ENCODE assay signal across 1 cellular context in genomic region chr18:22465859-22466602, GRCh38.
TF ChIP-seq lines count a peak whose summit lies in the region.

No MANE protein-coding gene starts in this region.

TF ChIP-seq in K562, 482 proteins besides CTCF, POLR2A, EP300 and RAD21 (continued from another document and continues in another):
- TF ChIP-seq KLF10 (CRISPR knock-in tag; IDR thresholded peaks at IDR 0.05): no peak
- TF ChIP-seq USF2 (CRISPR knock-in tag; IDR thresholded peaks at IDR 0.05): peak; percentile 94
- no peak for TF ChIP-seq ZNF740 (CRISPR knock-in tag; IDR thresholded peaks at IDR 0.05)
- no peak for TF ChIP-seq ZNF740 (tag; IDR thresholded peaks at IDR 0.05)
- peak; percentile 67 for TF ChIP-seq CBFA2T2 (conservative IDR thresholded peaks at IDR 0.05)
- TF ChIP-seq MIER1 (IDR thresholded peaks at IDR 0.05; ENCODE audit: low read depth): no peak
- TF ChIP-seq ZNF668 (CRISPR knock-in tag; IDR thresholded peaks at IDR 0.05): no peak
- TF ChIP-seq PBX2 (CRISPR knock-in tag; IDR thresholded peaks at IDR 0.05; ENCODE audit: low read depth): no peak
- TF ChIP-seq PBX2 (tag; conservative IDR thresholded peaks at IDR 0.05; ENCODE audit: low read depth): no peak
- no peak for TF ChIP-seq ZNF431 (CRISPR knock-in tag; IDR thresholded peaks at IDR 0.05)
- TF ChIP-seq TAL1 (IDR thresholded peaks at IDR 0.05): no peak
- no peak for TF ChIP-seq MXD1 (CRISPR knock-in tag; IDR thresholded peaks at IDR 0.05; ENCODE audit: borderline replicate concordance, poor library complexity, severe bottlenecking)
- peak; percentile 70; the same call in 1 of the 2 replicates for TF ChIP-seq ZNF76 (CRISPR knock-in tag; IDR thresholded peaks at IDR 0.05; ENCODE audit: borderline replicate concordance)
- no peak for TF ChIP-seq KAT2B (IDR thresholded peaks at IDR 0.05; ENCODE audit: low read depth, low read length)
- no peak for TF ChIP-seq ATF6 (CRISPR knock-in tag; IDR thresholded peaks at IDR 0.05)
- TF ChIP-seq FOSL1 (tag; conservative IDR thresholded peaks at IDR 0.05): peak; percentile 99
- no peak for TF ChIP-seq ZNF764 (CRISPR knock-in tag; IDR thresholded peaks at IDR 0.05; ENCODE audit: low read depth)
- TF ChIP-seq PCBP1 (IDR thresholded peaks at IDR 0.05; ENCODE audit: low read depth, low read length, poor library complexity, severe bottlenecking): no peak
- TF ChIP-seq LEF1 (IDR thresholded peaks at IDR 0.05): peak; percentile 66; the same call in 1 of the 2 replicates
- TF ChIP-seq ZNF232 (CRISPR knock-in tag; IDR thresholded peaks at IDR 0.05): no peak
- TF ChIP-seq CREB5 (CRISPR knock-in tag; IDR thresholded peaks at IDR 0.05): no peak
- TF ChIP-seq ZZZ3 (IDR thresholded peaks at IDR 0.05): no peak
- no peak for TF ChIP-seq XRCC4 (IDR thresholded peaks at IDR 0.05; ENCODE audit: extremely low read depth, insufficient read depth, insufficient read length)
- no peak for TF ChIP-seq MCM5 (IDR thresholded peaks at IDR 0.05; ENCODE audit: low read depth)
- TF ChIP-seq YBX1 (IDR thresholded peaks at IDR 0.05): no peak
- TF ChIP-seq EWSR1 (IDR thresholded peaks at IDR 0.05; ENCODE audit: borderline replicate concordance, low read depth, partially characterized antibody): no peak
- TF ChIP-seq TRIM24 (IDR thresholded peaks at IDR 0.05): peak in 1 of 2 experiments; percentile 41; a peak in 1 of 4 replicates
- no peak for TF ChIP-seq MCM7 (IDR thresholded peaks at IDR 0.05)
- TF ChIP-seq MNT (conservative IDR thresholded peaks at IDR 0.05): peak; percentile 81 to 87
- TF ChIP-seq OTX1 (CRISPR knock-in tag; IDR thresholded peaks at IDR 0.05): no peak
- no peak for TF ChIP-seq RBM17 (IDR thresholded peaks at IDR 0.05; ENCODE audit: borderline replicate concordance, low read depth, low read length)
- TF ChIP-seq DIDO1 (tag; IDR thresholded peaks at IDR 0.05; ENCODE audit: low read depth): no peak
- no peak for TF ChIP-seq NFATC3 (IDR thresholded peaks at IDR 0.05)
- TF ChIP-seq MCM3 (IDR thresholded peaks at IDR 0.05): no peak
- peak; percentile 77; the same call in 1 of the 2 replicates for TF ChIP-seq ZNF175 (CRISPR knock-in tag; IDR thresholded peaks at IDR 0.05; ENCODE audit: low read depth)
- no peak for TF ChIP-seq ZEB2 (IDR thresholded peaks at IDR 0.05)
- TF ChIP-seq ZNF699 (CRISPR knock-in tag; IDR thresholded peaks at IDR 0.05; ENCODE audit: insufficient replicate concordance): no peak
- TF ChIP-seq ILK (tag; IDR thresholded peaks at IDR 0.05; ENCODE audit: borderline replicate concordance, low read depth): no peak
- TF ChIP-seq GTF2E2 (tag; IDR thresholded peaks at IDR 0.05): peak; percentile 73; the same call in 1 of the 2 replicates
- TF ChIP-seq ZBTB8A (IDR thresholded peaks at IDR 0.05; ENCODE audit: partially characterized antibody): no peak
- TF ChIP-seq ZNF780A (CRISPR knock-in tag; IDR thresholded peaks at IDR 0.05): no peak
- no peak for TF ChIP-seq ZBTB5 (IDR thresholded peaks at IDR 0.05)
- 0 out of 2 replicates have a peak, but pooled peaks have one; percentile 3 for TF ChIP-seq ZNF512 (tag; IDR thresholded peaks at IDR 0.05)
- no peak for TF ChIP-seq KAT8 (IDR thresholded peaks at IDR 0.05; ENCODE audit: low read depth)
- no peak for TF ChIP-seq ZFP30 (CRISPR knock-in tag; IDR thresholded peaks at IDR 0.05; ENCODE audit: borderline replicate concordance)
- TF ChIP-seq VEZF1 (CRISPR knock-in tag; IDR thresholded peaks at IDR 0.05): peak; percentile 26; the same call in 1 of the 2 replicates
- TF ChIP-seq NR2C2 (CRISPR knock-in tag; IDR thresholded peaks at IDR 0.05): no peak
- no peak; the same call in none of the 2 replicates for TF ChIP-seq NR2C2 (tag; IDR thresholded peaks at IDR 0.05)
- 0 out of 4 replicates have a peak, but pooled peaks of 1 of the 2 experiments have one; percentile 14 for TF ChIP-seq HDAC1 (IDR thresholded peaks at IDR 0.05)
- no peak for TF ChIP-seq ZNF398 (CRISPR knock-in tag; IDR thresholded peaks at IDR 0.05)
- TF ChIP-seq L3MBTL2 (IDR thresholded peaks at IDR 0.05): peak; percentile 92
- TF ChIP-seq TEAD4 (IDR thresholded peaks at IDR 0.05; ENCODE audit: low read length): peak; percentile 76
- TF ChIP-seq TEAD4 (CRISPR knock-in tag; IDR thresholded peaks at IDR 0.05; ENCODE audit: borderline replicate concordance): no peak
- no peak for TF ChIP-seq ZNF133 (CRISPR knock-in tag; IDR thresholded peaks at IDR 0.05)
- TF ChIP-seq ZNF586 (CRISPR knock-in tag; conservative IDR thresholded peaks at IDR 0.05): no peak
- TF ChIP-seq TCF7L2 (IDR thresholded peaks at IDR 0.05; ENCODE audit: low read depth, low read length): no peak
- TF ChIP-seq C11orf30 (IDR thresholded peaks at IDR 0.05; ENCODE audit: low read depth): peak; percentile 11; the same call in 1 of the 2 replicates
